Comparison of ENCODE assay signal across 8 cellular contexts in the genomic region with DNA sequence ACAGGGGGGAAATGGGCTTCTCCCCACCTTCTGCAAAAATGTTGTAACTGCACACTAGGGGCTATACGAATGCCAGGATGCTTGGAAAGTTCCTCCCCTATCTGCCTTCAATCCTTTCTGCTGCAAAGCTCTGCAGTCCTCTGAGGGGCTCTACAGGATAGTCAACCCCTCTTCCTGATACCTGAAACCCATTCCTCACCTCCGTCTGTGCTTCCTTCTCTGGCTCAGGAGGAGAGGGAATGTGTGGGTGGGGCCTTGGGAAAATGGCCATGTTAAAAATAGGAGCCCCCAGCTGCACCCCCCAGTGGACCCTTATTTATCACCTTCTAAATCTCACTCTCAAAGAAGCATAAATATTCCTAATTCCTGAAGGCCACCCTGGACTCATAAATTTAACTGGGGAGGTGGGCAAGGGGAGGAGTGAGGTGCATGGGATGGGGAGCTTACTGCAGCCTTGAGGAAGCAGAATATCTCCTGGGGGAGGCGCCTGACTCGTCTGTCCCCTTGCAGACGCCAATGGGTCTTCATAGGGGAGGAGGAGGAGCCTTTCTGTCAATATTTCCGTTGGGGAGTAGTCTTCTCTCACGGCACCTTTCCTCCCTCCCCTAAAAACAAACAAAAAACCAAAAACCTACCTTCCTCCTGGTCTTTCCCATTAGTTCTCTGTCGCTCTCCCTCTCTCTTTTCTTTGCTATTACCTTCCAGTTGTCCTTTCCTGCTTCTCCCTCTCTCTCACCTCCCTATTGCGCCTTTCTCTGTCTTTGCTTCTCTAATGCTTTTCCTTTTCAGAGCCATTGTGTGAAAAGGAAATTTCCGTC. TPM values are rescaled to one million over a fixed set of nuclear protein-coding genes. Genes with fewer than 3 reads are reported as not detected.
DNase-seq lines count a peak whose midpoint lies in the region; ATAC-seq and TF ChIP-seq lines count a peak whose summit lies in the region.

No MANE protein-coding gene starts in this region.

- H3K4me1 ChIP-seq in testis = peaks cover 56% of the 10 kb centered on the region

- peak overlapping the region; percentile 60 to 70 for H3K4me3 ChIP-seq in testis

- peak overlapping the region; percentile 91 to 95 for H3K27ac ChIP-seq in testis

- 15 to 20% methylated on average over 10 of the region's 10 CpGs for WGBS in testis, 2 donors

- H3K9me3 ChIP-seq in testis = no peaks in the 10 kb centered on the region

- H3K9me3 Mint-ChIP-seq in activated naive CD4-positive, alpha-beta T cell treated with anti-CD3 and anti-CD28 coated beads, Interleukin-2, amount 50 U/mL, for 72 hours = no peaks in the 10 kb centered on the region
- H3K9me3 Mint-ChIP-seq in immature natural killer cell = no peaks in the 10 kb centered on the region
- H3K9me3 Mint-ChIP-seq in WTC11 = no peaks in the 10 kb centered on the region

- TF ChIP-seq CTCF in testis (IDR thresholded peaks at IDR 0.05) = no peak
- no peak for TF ChIP-seq CTCF in WTC11 (IDR thresholded peaks at IDR 0.05)

- H3K27me3 Mint-ChIP-seq in immature natural killer cell (ENCODE audit: low read depth in 3 of 3) (peaks cover 0 to 3% (median 2%) of the 10 kb centered on the region in 3 donors), WTC11 (ENCODE audit: low read depth) (peaks cover under 1% of the 10 kb centered on the region; the same call in 1 of the 2 replicates)

- TF ChIP-seq POLR2A in testis (IDR thresholded peaks at IDR 0.05) = no peak

- no peaks in the 10 kb centered on the region for H3K36me3 Mint-ChIP-seq in activated naive CD4-positive, alpha-beta T cell treated with anti-CD3 and anti-CD28 coated beads, Interleukin-2, amount 50 U/mL, for 72 hours
- H3K36me3 Mint-ChIP-seq in immature natural killer cell (no peaks in the 10 kb centered on the region), WTC11 (no peaks in the 10 kb centered on the region)

- POLR2A ChIA-PET in WTC11 (lab: Charles Lee) = interaction anchor here (1.0 to 4.2 kb wide), 6 partner anchors 16 to 150 kb away, joined by 3 to 40 read pairs (median 3); partner anchors contain the start of genes CBX5, COPZ1, HNRNPA1 and NFE2

- no peaks in the 10 kb centered on the region for H3K27me3 ChIP-seq in testis

- intact Hi-C loops in testis (cut with DNase I; ENCODE audit: low total_unique reads) = no loop called here

- peaks cover 0 to 2% of the 10 kb centered on the region in 2 donors for H3K4me1 Mint-ChIP-seq in immature natural killer cell
- peaks cover 14% of the 10 kb centered on the region for H3K4me1 Mint-ChIP-seq in WTC11

- no peaks in the 10 kb centered on the region for H3K36me3 ChIP-seq in testis (ENCODE audit: low read depth, missing control alignments)

- H3K4me3 Mint-ChIP-seq in immature natural killer cell (no peak overlapping the region), WTC11 (no peak overlapping the region)

- CTCF ChIA-PET in WTC11 (lab: Charles Lee) = interaction anchor here (0.6 to 9.1 kb wide), 17 partner anchors 10 to 325 kb away, joined by 3 to 200 read pairs (median 8); partner anchors contain the start of genes COPZ1 and HOXC5

- H3K27ac Mint-ChIP-seq in activated naive CD4-positive, alpha-beta T cell treated with anti-CD3 and anti-CD28 coated beads, Interleukin-2, amount 50 U/mL, for 72 hours = no peak overlapping the region
- H3K27ac Mint-ChIP-seq in immature natural killer cell (no peak overlapping the region), WTC11 (no peak overlapping the region; the same call in none of the 2 replicates)

- peak; percentile 37 for DNase-seq in stimulated activated CD4-positive, alpha-beta T cell treated with anti-CD3 and anti-CD28 coated beads, Interleukin-1b, Interleukin-23, amount 100 ng/mL, for 48 hours
- DNase-seq in stimulated activated CD4-positive, alpha-beta T cell treated with anti-CD3 and anti-CD28 coated beads, Interleukin-2, amount 100 ng/mL, for 48 hours = no peak
- DNase-seq in NCI-H345 (lab: John Stamatoyannopoulos, UW) (peak; percentile 22), immature natural killer cell (peak in 2 of 3 donors; percentile 3 to 13), testis (no peak), kidney tubule cell (ENCODE audit: low spot score) (no peak), WTC11 (ENCODE audit: low spot score) (no peak)
- DNase-seq in activated naive CD4-positive, alpha-beta T cell treated with anti-CD3 and anti-CD28 coated beads, Interleukin-2, amount 50 U/mL, for 72 hours (ENCODE audit: low spot score in 2 of 2) = peak in 1 of 2 donors; percentile 38

- peak; percentile 9 to 32 for ATAC-seq in activated naive CD4-positive, alpha-beta T cell treated with anti-CD3 and anti-CD28 coated beads, Interleukin-2, amount 50 U/mL, for 72 hours
- no peak for ATAC-seq in WTC11

TF ChIP-seq in WTC11, 78 proteins besides CTCF, POLR2A, EP300 and RAD21 (continues in another document):
- TF ChIP-seq ATF2 (CRISPR knock-in tag; IDR thresholded peaks at IDR 0.05; ENCODE audit: borderline replicate concordance, low read depth) = no peak
- no peak for TF ChIP-seq EMX1 (CRISPR knock-in tag; IDR thresholded peaks at IDR 0.05)
- TF ChIP-seq ETV6 (CRISPR knock-in tag; IDR thresholded peaks at IDR 0.05) = no peak
- TF ChIP-seq CREM (CRISPR knock-in tag; IDR thresholded peaks at IDR 0.05) = no peak
- TF ChIP-seq NFATC4 (CRISPR knock-in tag; IDR thresholded peaks at IDR 0.05) = no peak
- TF ChIP-seq MLX (CRISPR knock-in tag; IDR thresholded peaks at IDR 0.05) = no peak
- TF ChIP-seq, protein P1, sequence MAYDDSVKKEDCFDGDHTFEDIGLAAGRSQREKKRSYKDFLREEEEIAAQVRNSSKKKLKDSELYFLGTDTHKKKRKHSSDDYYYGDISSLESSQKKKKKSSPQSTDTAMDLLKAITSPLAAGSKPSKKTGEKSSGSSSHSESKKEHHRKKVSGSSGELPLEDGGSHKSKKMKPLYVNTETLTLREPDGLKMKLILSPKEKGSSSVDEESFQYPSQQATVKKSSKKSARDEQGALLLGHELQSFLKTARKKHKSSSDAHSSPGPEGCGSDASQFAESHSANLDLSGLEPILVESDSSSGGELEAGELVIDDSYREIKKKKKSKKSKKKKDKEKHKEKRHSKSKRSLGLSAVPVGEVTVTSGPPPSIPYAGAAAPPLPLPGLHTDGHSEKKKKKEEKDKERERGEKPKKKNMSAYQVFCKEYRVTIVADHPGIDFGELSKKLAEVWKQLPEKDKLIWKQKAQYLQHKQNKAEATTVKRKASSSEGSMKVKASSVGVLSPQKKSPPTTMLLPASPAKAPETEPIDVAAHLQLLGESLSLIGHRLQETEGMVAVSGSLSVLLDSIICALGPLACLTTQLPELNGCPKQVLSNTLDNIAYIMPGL (CRISPR knock-in tag; IDR thresholded peaks at IDR 0.05) = no peak
- TF ChIP-seq, protein P2, sequence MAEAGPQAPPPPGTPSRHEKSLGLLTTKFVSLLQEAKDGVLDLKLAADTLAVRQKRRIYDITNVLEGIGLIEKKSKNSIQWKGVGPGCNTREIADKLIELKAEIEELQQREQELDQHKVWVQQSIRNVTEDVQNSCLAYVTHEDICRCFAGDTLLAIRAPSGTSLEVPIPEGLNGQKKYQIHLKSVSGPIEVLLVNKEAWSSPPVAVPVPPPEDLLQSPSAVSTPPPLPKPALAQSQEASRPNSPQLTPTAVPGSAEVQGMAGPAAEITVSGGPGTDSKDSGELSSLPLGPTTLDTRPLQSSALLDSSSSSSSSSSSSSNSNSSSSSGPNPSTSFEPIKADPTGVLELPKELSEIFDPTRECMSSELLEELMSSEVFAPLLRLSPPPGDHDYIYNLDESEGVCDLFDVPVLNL (CRISPR knock-in tag; IDR thresholded peaks at IDR 0.05; ENCODE audit: borderline replicate concordance, low read depth) = no peak
- TF ChIP-seq GTF2I (CRISPR knock-in tag; conservative IDR thresholded peaks at IDR 0.05) = no peak

RNA-seq across cellular contexts. Expression of gene GPR84, which starts 6.3 kb away (rescaled TPM):
- 1 to 10 TPM; 2.0 to 4.1 TPM for total RNA-seq in activated naive CD4-positive, alpha-beta T cell treated with anti-CD3 and anti-CD28 coated beads, Interleukin-2, amount 50 U/mL, for 72 hours
- polyA plus RNA-seq in immature natural killer cell (not detected), testis (ENCODE audit: insufficient read depth, low read depth, low replicate concordance) (0.58 TPM)
- total RNA-seq in testis (under 1 TPM in 1 of 2 donors, not detected in 1; 0.43 TPM), WTC11 (2021) (0.13 TPM in 1 of 3 replicates, not detected in the others)

RNA-seq across cellular contexts. Expression of gene ZNF385A, which starts 26.5 kb away (rescaled TPM):
- total RNA-seq in activated naive CD4-positive, alpha-beta T cell treated with anti-CD3 and anti-CD28 coated beads, Interleukin-2, amount 50 U/mL, for 72 hours = 1 to 10 TPM; 1.2 to 1.8 TPM
- 1 to 10 TPM; 1.8 to 2.7 (median 2.2) TPM for polyA plus RNA-seq in immature natural killer cell
- 1 to 10 TPM; 3.5 to 5.6 TPM for total RNA-seq in testis
- polyA plus RNA-seq in testis (ENCODE audit: insufficient read depth, low read depth, low replicate concordance) = 10.9 TPM
- total RNA-seq in WTC11 (2021) = 18.4 to 23.5 TPM (median 22.2 TPM) in 3 replicates

RNA-seq across cellular contexts. Expression of gene COPZ1, which starts 33.1 kb away (rescaled TPM):
- 100 to 1,000 TPM in 1 of 2 donors, 10 to 100 TPM in 1; 99.1 to 101 TPM for total RNA-seq in activated naive CD4-positive, alpha-beta T cell treated with anti-CD3 and anti-CD28 coated beads, Interleukin-2, amount 50 U/mL, for 72 hours
- polyA plus RNA-seq in immature natural killer cell = 100 to 1,000 TPM; 202 to 341 (median 202) TPM
- 10 to 100 TPM; 45.9 to 63.9 TPM for total RNA-seq in testis
- polyA plus RNA-seq in testis (ENCODE audit: insufficient read depth, low read depth, low replicate concordance) = 123 TPM
- 98.2 to 116 TPM (median 115 TPM) in 3 replicates for total RNA-seq in WTC11 (2021)

RNA-seq across cellular contexts. Expression of gene NFE2, which starts 57.2 kb away (rescaled TPM):
- total RNA-seq in activated naive CD4-positive, alpha-beta T cell treated with anti-CD3 and anti-CD28 coated beads, Interleukin-2, amount 50 U/mL, for 72 hours = under 1 TPM in 1 of 2 donors, not detected in 1; 0.20 TPM
- 1 to 10 TPM; 1.6 to 3.6 (median 2.0) TPM for polyA plus RNA-seq in immature natural killer cell
- total RNA-seq in testis = 1 to 10 TPM in 1 of 2 donors, under 1 TPM in 1; 0.94 to 1.9 TPM
- polyA plus RNA-seq in testis (ENCODE audit: insufficient read depth, low read depth, low replicate concordance) = 2.6 TPM
- 2.4 to 3.0 TPM (median 3.0 TPM) in 3 replicates for total RNA-seq in WTC11 (2021)

Comparison
In these comparisons a context has a peak if more than half of its experiments do, and no peak if none do; other contexts are left out.
1. DNase-seq: peak in stimulated activated CD4-positive, alpha-beta T cell treated with anti-CD3 and anti-CD28 coated beads, Interleukin-1b, Interleukin-23, amount 100 ng/mL, for 48 hours (single experiment), NCI-H345 (single experiment) and immature natural killer cell (2 of 3); none in stimulated activated CD4-positive, alpha-beta T cell treated with anti-CD3 and anti-CD28 coated beads, Interleukin-2, amount 100 ng/mL, for 48 hours (0 of 2), testis (single experiment), kidney tubule cell (single experiment) and WTC11 (single experiment).